Comparison of ENCODE assay signal across 15 cellular contexts in genomic region chr20:17827759-17828559, GRCh38.
A peak's percentile ranks its signal among the peaks of the same experiment; 100 is the strongest.
DNase-seq lines count a peak whose midpoint lies in the region; ATAC-seq, FAIRE-seq and TF ChIP-seq lines count a peak whose summit lies in the region.
"Had no signal": no experiment of that assay in that cellular context is flagged by ENCODE, and none has a peak within 500 bp of the region (broad histone marks: within the 10 kb centered on the region; RNA-seq: fewer than 3 reads in every experiment).

No MANE protein-coding gene starts in this region.

- ATAC-seq in IMR-90 (ENCODE audit: low read depth) (no peak), WTC11 (0 out of 2 replicates have a peak, but pooled peaks have one; percentile 18), HepG2 (peak; percentile 73), GM21528 (IDR thresholded peaks at IDR 0.05; ENCODE audit: low FRiP score, unreplicated experiment) (no peak)
- ATAC-seq: A549, GM12878, HCT116 had no signal

- H3K9ac ChIP-seq in IMR-90 (ENCODE audit: low read depth, low read length) (no peak overlapping the region), HepG2 (ENCODE audit: insufficient read depth, low read depth, low read length) (no peak overlapping the region)

- no peak overlapping the region for H3K4me3 ChIP-seq in IMR-90 (ENCODE audit: insufficient read depth, low read depth, low read length)
- H3K4me3 ChIP-seq in HepG2 (replicated peaks in 1 of 3; ENCODE audit: insufficient read depth in 1 of 3, low read depth in 2 of 3, low read length in 3 of 3) = peak overlapping the region in 1 of 3 experiments; percentile 1; a peak in 1 of 6 replicates
- no peak overlapping the region for H3K4me3 ChIP-seq in small intestine (ENCODE audit: low read depth in 1 of 2, low read length in 2 of 2)
- H3K4me3 ChIP-seq: A549, GM12878 had no signal

- peaks cover 24% of the 10 kb centered on the region for H3K9me1 ChIP-seq in IMR-90 (ENCODE audit: insufficient read depth, low read length)

- H3K36me3 ChIP-seq in IMR-90 (ENCODE audit: control insufficient read depth, insufficient read depth, low read length) = no peaks in the 10 kb centered on the region
- H3K36me3 ChIP-seq in HepG2 (replicated peaks in 1 of 2; ENCODE audit: control insufficient read depth in 1 of 2, insufficient read depth in 2 of 2, low read length in 2 of 2) = no peaks in the 10 kb centered on the region
- H3K36me3 ChIP-seq in small intestine (ENCODE audit: control insufficient read depth in 2 of 2, insufficient read depth in 2 of 2, low read length in 2 of 2) = no peaks in the 10 kb centered on the region
- H3K36me3 ChIP-seq: BE2C had no signal

- H4K8ac ChIP-seq in IMR-90 (ENCODE audit: low read depth in 2 of 2, low read length in 2 of 2) = no peak overlapping the region

- no TSS peak for BruUV-seq in IMR-90 (replicated peaks; lab: Mats Ljungman, UMichigan)
- BruUV-seq in HepG2 (replicated peaks; lab: Mats Ljungman, UMichigan) = no TSS peak

- 0 out of 2 replicates have a peak overlapping the region, but pooled peaks have one; percentile 24 for H3K4ac ChIP-seq in IMR-90 (ENCODE audit: low read depth, low read length)

- no peak overlapping the region for H2BK15ac ChIP-seq in IMR-90 (ENCODE audit: low read depth, low read length)

- H4K5ac ChIP-seq in IMR-90 (ENCODE audit: low read depth, low read length) = no peak overlapping the region

- no peaks in the 10 kb centered on the region for H4K20me1 ChIP-seq in IMR-90 (ENCODE audit: insufficient read depth, low read length)
- H4K20me1 ChIP-seq in HepG2 (ENCODE audit: insufficient read depth, low read length) = no peaks in the 10 kb centered on the region

- POLR2A ChIA-PET in IMR-90 (lab: Charles Lee; ENCODE audit: unreplicated experiment) (no interaction called here), WTC11 (lab: Charles Lee) (no interaction called here), HepG2 (lab: Yijun Ruan, JAX) (interaction anchor here (1.0 to 5.7 kb wide), 7 partner anchors 18 to 146 kb away, joined by 3 to 60 read pairs (median 5); partner anchors contain the start of gene RRBP1)

- H2AK9ac ChIP-seq in IMR-90 (replicated peaks; ENCODE audit: low read depth, low read length, poor library complexity) = peak overlapping the region; percentile 15

- H3K4me2 ChIP-seq in IMR-90 (ENCODE audit: low read depth, low read length) (no peak overlapping the region), HepG2 (ENCODE audit: low read depth, low read length) (peak overlapping the region; percentile 42)
- H3K4me2 ChIP-seq: A549 had no signal

- TF ChIP-seq CTCF in IMR-90 (conservative IDR thresholded peaks at IDR 0.05; ENCODE audit: low read depth, low read length) (no peak), WTC11 (IDR thresholded peaks at IDR 0.05) (no peak), HepG2 (CRISPR knock-in tag; IDR thresholded peaks at IDR 0.05) (no peak)

- WGBS in IMR-90 (ENCODE audit: extremely low coverage in 2 of 2, insufficient read length in 1 of 2), 2 experiments = 95% methylated on average over 4 of the region's 13 CpGs; no CpG with 5 or more reads in 1 of the 2 experiments
- WGBS in HepG2 (ENCODE audit: low lambda C conversion rate) = 28% methylated on average over 13 of the region's 13 CpGs
- WGBS in small intestine, 3 donors = 74 to 83% (median 76%) methylated on average over 13 of the region's 13 CpGs

- H3K36me3 Mint-ChIP-seq in WTC11 = no peaks in the 10 kb centered on the region
- H3K36me3 Mint-ChIP-seq: CD4-positive, alpha-beta memory T cell had no signal

- in situ Hi-C loops in IMR-90 (cut with MboI; ENCODE audit: low sequenced_read_pairs) (no loop called here), HepG2 (cut with HindIII; ENCODE audit: extremely low pct_ligation_motif_present, low pct_unique_long_range_greater_than_20kb) (no loop called here)

- H2BK5ac ChIP-seq in IMR-90 (ENCODE audit: low read depth, low read length, poor library complexity, severe bottlenecking) = no peak overlapping the region

- H3K4me1 ChIP-seq in IMR-90 (ENCODE audit: control insufficient read depth, insufficient read depth, low read length) (peaks cover 17% of the 10 kb centered on the region), HepG2 (ENCODE audit: insufficient read depth, low read length) (peaks cover 72% of the 10 kb centered on the region), small intestine (ENCODE audit: control insufficient read depth in 2 of 2, insufficient read depth in 1 of 2, low read depth in 1 of 2, low read length in 1 of 2) (peaks cover 8 to 13% of the 10 kb centered on the region in 2 donors)
- H3K4me1 ChIP-seq: BE2C had no signal

- peak in 1 of 2 experiments; percentile 52; a peak in 1 of 4 replicates for TF ChIP-seq EP300 in HepG2 (IDR thresholded peaks at IDR 0.05; ENCODE audit: low read depth in 2 of 2, low read length in 2 of 2)
- TF ChIP-seq EP300 in HepG2 (CRISPR knock-in tag; IDR thresholded peaks at IDR 0.05; ENCODE audit: borderline replicate concordance) = no peak

- no peak overlapping the region for H3K4me3 Mint-ChIP-seq in WTC11
- H3K4me3 Mint-ChIP-seq: CD4-positive, alpha-beta memory T cell had no signal

- no peaks in the 10 kb centered on the region for H3K79me2 ChIP-seq in HepG2 (ENCODE audit: insufficient read depth, low read length)

- H3K27ac ChIP-seq in IMR-90 (ENCODE audit: insufficient read depth, low read length) (no peak overlapping the region), HepG2 (ENCODE audit: extremely low read length, insufficient read depth, low read length) (no peak overlapping the region), small intestine (ENCODE audit: low read depth in 1 of 2, low read length in 1 of 2) (no peak overlapping the region)
- H3K27ac ChIP-seq: A549, C4-2B had no signal

- H3K27ac Mint-ChIP-seq in WTC11 = no peak overlapping the region

- no peak overlapping the region for H3K18ac ChIP-seq in IMR-90 (ENCODE audit: low read depth, low read length)

- H2AK5ac ChIP-seq in IMR-90 (ENCODE audit: low read depth, low read length) = peak overlapping the region; percentile 65

- DNase-seq in IMR-90 (no peak), WTC11 (ENCODE audit: low spot score) (no peak), HepG2 (ENCODE audit: low spot score) (peak; percentile 81), small intestine (peak; percentile 49), OCI-M2 (lab: John Stamatoyannopoulos, UW; ENCODE audit: unreplicated experiment) (no peak)
- DNase-seq: BE2C; CD4-positive, alpha-beta memory T cell; DMS79 had no signal

- H3K27me3 ChIP-seq in IMR-90 (ENCODE audit: control insufficient read depth, insufficient read depth, low read length) (no peaks in the 10 kb centered on the region), HepG2 (ENCODE audit: control insufficient read depth in 1 of 2, insufficient read depth in 2 of 2, low read length in 2 of 2) (no peaks in the 10 kb centered on the region; a peak in 1 of 5 replicates), small intestine (ENCODE audit: control insufficient read depth in 2 of 2, insufficient read depth in 2 of 2, low read length in 2 of 2) (no peaks in the 10 kb centered on the region)
- H3K27me3 ChIP-seq: BE2C had no signal

- 0 out of 4 replicates have a peak, but pooled peaks cover 0 to 3% of the 10 kb centered on the region in 2 experiments for H3K79me1 ChIP-seq in IMR-90 (ENCODE audit: low read depth in 1 of 2, low read length in 2 of 2)

- TF ChIP-seq RAD21 in IMR-90 (IDR thresholded peaks at IDR 0.05; ENCODE audit: low read length) = no peak
- no peak for TF ChIP-seq RAD21 in HepG2 (CRISPR knock-in tag; IDR thresholded peaks at IDR 0.05)

- no peak overlapping the region for H2BK20ac ChIP-seq in IMR-90 (ENCODE audit: low read depth, low read length)

- H2BK120ac ChIP-seq in IMR-90 (ENCODE audit: low read depth, low read length) = no peak overlapping the region

- no peaks in the 10 kb centered on the region for H3K9me3 Mint-ChIP-seq in WTC11
- H3K9me3 Mint-ChIP-seq: CD4-positive, alpha-beta memory T cell had no signal

- CTCF ChIA-PET in IMR-90 (lab: Yijun Ruan, JAX) = interaction anchor here (1.5 kb wide), 1 partner anchor 14 kb away, joined by 4 read pairs; no protein-coding TSS in a partner anchor
- CTCF ChIA-PET in WTC11 (lab: Charles Lee) = no interaction called here
- CTCF ChIA-PET in HepG2 (lab: Yijun Ruan, JAX; ENCODE audit: low intra/inter-chr PET ratio, low total read pairs) = no interaction called here

- dilution Hi-C loops in IMR-90 (cut with HindIII; ENCODE audit: low sequenced_read_pairs, unreplicated experiment) = no loop called here

- no peaks in the 10 kb centered on the region for H3K27me3 Mint-ChIP-seq in WTC11 (ENCODE audit: low read depth)

- H2AFZ ChIP-seq in IMR-90 (replicated peaks; ENCODE audit: low read length, poor library complexity) (peak overlapping the region; percentile 16), HepG2 (ENCODE audit: low read length) (no peak overlapping the region)

- no peak overlapping the region for H4K91ac ChIP-seq in IMR-90 (ENCODE audit: insufficient read depth, low read depth, low read length)

- no peak overlapping the region for H3K14ac ChIP-seq in IMR-90 (replicated peaks; ENCODE audit: low read depth, low read length)

- no peak overlapping the region for H3K23ac ChIP-seq in IMR-90 (ENCODE audit: low read depth, low read length)

- no peak overlapping the region for H3K56ac ChIP-seq in IMR-90 (ENCODE audit: extremely low read depth, insufficient read depth, low read length)

- H3K9me3 ChIP-seq in IMR-90 (ENCODE audit: control insufficient read depth, insufficient read depth, low read length) (no peaks in the 10 kb centered on the region), HepG2 (ENCODE audit: low read length) (no peaks in the 10 kb centered on the region), small intestine (ENCODE audit: control insufficient read depth, low read depth) (no peaks in the 10 kb centered on the region)
- H3K9me3 ChIP-seq: A549, BE2C had no signal

- H3K4me1 Mint-ChIP-seq in WTC11 = peaks cover 35% of the 10 kb centered on the region

- FAIRE-seq in HepG2 (lab: Jason Lieb, UNC) (peak; percentile 93), small intestine (lab: Jason Lieb, UNC) (no peak)
- FAIRE-seq: A549, GM12878, GM18507, H54 had no signal

- no peak for TF ChIP-seq POLR2A in IMR-90 (IDR thresholded peaks at IDR 0.05; ENCODE audit: low read depth, low read length)
- no peak for TF ChIP-seq POLR2A in HepG2 (IDR thresholded peaks at IDR 0.05; ENCODE audit: insufficient read depth in 1 of 2, low read depth in 2 of 2, low read length in 2 of 2)

- intact Hi-C loops in IMR-90 (cut with micrococcal nuclease) = no loop called here
- intact Hi-C loops in HepG2 (cut with micrococcal nuclease; ENCODE audit: unreplicated experiment) = loop anchor here (1.0 to 5.0 kb wide), 2 partner anchors 69 to 106 kb away; no protein-coding TSS in a partner anchor

TF ChIP-seq in IMR-90, 13 proteins besides CTCF, POLR2A, EP300 and RAD21 (continues in another document):
- TF ChIP-seq MAFK (IDR thresholded peaks at IDR 0.05; ENCODE audit: low read depth, low read length) (no peak), NFE2L2 (IDR thresholded peaks at IDR 0.05; ENCODE audit: low read depth, low read length) (no peak)

TF ChIP-seq in WTC11, 78 proteins besides CTCF, POLR2A, EP300 and RAD21 (continues in another document):
- no peak for TF ChIP-seq RORB (CRISPR knock-in tag; IDR thresholded peaks at IDR 0.05)
- TF ChIP-seq ZBTB21 (CRISPR knock-in tag; IDR thresholded peaks at IDR 0.05; ENCODE audit: borderline replicate concordance) = no peak
- TF ChIP-seq SP1 (CRISPR knock-in tag; conservative IDR thresholded peaks at IDR 0.05) = no peak

TF ChIP-seq in HepG2, 621 proteins besides CTCF, POLR2A, EP300 and RAD21 (continues in another document):
- peak; percentile 67; the same call in 1 of the 2 replicates for TF ChIP-seq KDM3A (CRISPR knock-in tag; IDR thresholded peaks at IDR 0.05; ENCODE audit: low read depth)
- no peak for TF ChIP-seq ZNF879 (CRISPR knock-in tag; IDR thresholded peaks at IDR 0.05)

Comparison
In these comparisons a context has a peak if more than half of its experiments do, and no peak if none do; other contexts are left out.
1. ATAC-seq: peak in WTC11 (single experiment) and HepG2 (single experiment); none in IMR-90 (single experiment) and GM21528 (single experiment).
2. DNase-seq: peak in HepG2 (single experiment) and small intestine (single experiment); none in IMR-90 (single experiment), WTC11 (single experiment) and OCI-M2 (single experiment).